7 cellular contexts compared by ENCODE assay signal in genomic region chr4:22553560-22553959, GRCh38.
"Had no signal": no experiment of that assay in that cellular context is flagged by ENCODE, and none has a peak within 500 bp of the region (broad histone marks: within the 10 kb centered on the region; RNA-seq: fewer than 3 reads in every experiment).

No MANE protein-coding gene starts in this region.

- FAIRE-seq: GM12878, GM12891, GM12892, GM18507, GM19239 had no signal

- DNase-seq: GDM1, GF-D8 had no signal

- H3K4me3 ChIP-seq: GM12878 had no signal
